In the genomic region with DNA sequence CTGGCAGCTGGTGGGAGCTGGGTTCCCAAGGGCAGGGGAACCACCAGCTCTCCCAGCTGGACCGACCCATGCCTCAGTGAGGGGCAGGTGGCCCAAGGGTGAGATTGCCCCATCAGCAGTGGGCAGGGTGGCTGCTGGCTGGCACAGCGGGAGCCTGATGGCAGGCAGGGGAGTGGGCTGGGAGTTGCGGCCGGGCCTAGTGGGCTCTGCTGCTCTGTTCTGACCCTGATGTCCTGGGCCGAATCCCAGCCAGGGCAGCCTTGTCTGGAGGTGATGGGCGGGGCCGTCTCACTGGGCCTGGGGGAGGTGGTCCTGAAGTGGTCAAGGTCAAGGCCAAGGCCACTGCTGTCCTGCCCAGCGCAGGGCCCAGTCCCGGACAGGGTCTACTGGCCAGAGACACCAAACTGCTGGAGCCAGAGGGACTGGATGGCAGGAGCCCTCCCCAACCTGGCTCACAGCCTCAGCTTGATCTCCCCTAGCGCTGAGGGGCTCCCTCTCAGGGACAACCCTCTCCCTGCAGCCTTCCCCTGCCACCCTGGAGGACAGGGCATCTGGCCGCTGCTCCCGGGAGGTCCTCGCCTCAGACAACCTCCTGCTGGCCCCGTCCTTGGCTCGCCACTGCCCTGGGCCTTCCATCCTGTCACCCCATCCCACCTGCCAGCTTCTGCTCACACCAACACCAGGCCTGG, we compare ENCODE assay signal across 20 cellular contexts.
"Had no signal": no experiment of that assay in that cellular context is flagged by ENCODE, and none has a peak within 500 bp of the region (broad histone marks: within the 10 kb centered on the region; RNA-seq: fewer than 3 reads in every experiment).

No MANE protein-coding gene starts in this region.

- H3K4me1 ChIP-seq: SJCRH30 had no signal

- H3K27me3 ChIP-seq: SJCRH30 had no signal

- H3K27me3 Mint-ChIP-seq: activated CD8-positive, alpha-beta T cell treated with anti-CD3 and anti-CD28 coated beads for 36 hours; activated naive CD4-positive, alpha-beta T cell treated with anti-CD3 and anti-CD28 coated beads, Interleukin-2, amount 50 U/mL, for 24 hours; central memory CD8-positive, alpha-beta T cell had no signal

- H3K36me3 Mint-ChIP-seq: activated naive CD4-positive, alpha-beta T cell treated with anti-CD3 and anti-CD28 coated beads, Interleukin-2, amount 50 U/mL, for 24 hours; brain had no signal

- H3K9me3 Mint-ChIP-seq: activated CD8-positive, alpha-beta T cell treated with anti-CD3 and anti-CD28 coated beads for 36 hours; activated naive CD4-positive, alpha-beta T cell treated with anti-CD3 and anti-CD28 coated beads, Interleukin-2, amount 50 U/mL, for 24 hours; activated T-cell treated with anti-CD3 and anti-CD28 coated beads, Interleukin-2, amount 50 U/mL, for 72 hours; brain; central memory CD8-positive, alpha-beta T cell had no signal

- H3K4me2 ChIP-seq: SK-N-SH had no signal

- H3K4me1 Mint-ChIP-seq: activated naive CD4-positive, alpha-beta T cell treated with anti-CD3 and anti-CD28 coated beads, Interleukin-2, amount 50 U/mL, for 24 hours; central memory CD8-positive, alpha-beta T cell had no signal

- H3K4me3 Mint-ChIP-seq: activated CD8-positive, alpha-beta T cell treated with anti-CD3 and anti-CD28 coated beads for 36 hours; activated naive CD4-positive, alpha-beta T cell treated with anti-CD3 and anti-CD28 coated beads, Interleukin-2, amount 50 U/mL, for 24 hours; activated T-cell treated with anti-CD3 and anti-CD28 coated beads, Interleukin-2, amount 50 U/mL, for 72 hours; brain; central memory CD8-positive, alpha-beta T cell had no signal

- H3K36me3 ChIP-seq: SJCRH30 had no signal

- H3K27ac Mint-ChIP-seq: activated T-cell treated with anti-CD3 and anti-CD28 coated beads, Interleukin-2, amount 50 U/mL, for 72 hours; brain had no signal

- H3K9ac ChIP-seq: SK-N-SH had no signal

- DNase-seq: activated CD4-positive, alpha-beta T cell treated with anti-CD3 and anti-CD28 coated beads for 4 hours; activated CD8-positive, alpha-beta memory T cell treated with anti-CD3 and anti-CD28 coated beads, Interleukin-2, amount 50 U/mL, for 4 hours; activated CD8-positive, alpha-beta T cell treated with anti-CD3 and anti-CD28 coated beads for 36 hours; activated T-cell treated with anti-CD3 and anti-CD28 coated beads, Interleukin-2, amount 50 U/mL, for 72 hours; amygdala; KBM-7; NCI-H146; NCI-H1930; NCI-H2171 treated with DMSO at 0.1 percent for 48 hours; NCI-H226; NCI-H526; NCI-H774; Right ventricle myocardium superior; RPMI8226; SJCRH30; SK-N-SH; T-helper 1 cell had no signal

- H3K9me3 ChIP-seq: SJCRH30, SK-N-SH had no signal

- H3K4me3 ChIP-seq: SJCRH30 had no signal

- H3K27ac ChIP-seq: SJCRH30 had no signal
